In genomic region chr18:77448046-77448445, GRCh38 we compare ENCODE assay signal across 6 cellular contexts.
"Had no signal": no experiment of that assay in that cellular context is flagged by ENCODE, and none has a peak within 500 bp of the region (broad histone marks: within the 10 kb centered on the region; RNA-seq: fewer than 3 reads in every experiment).

No MANE protein-coding gene starts in this region.

- H3K4me3 Mint-ChIP-seq: H9 had no signal

- H3K9me3 Mint-ChIP-seq: H9 had no signal

- ATAC-seq: K562 had no signal

- H3K4me3 ChIP-seq: K562 had no signal

- DNase-seq: GOT3, H9, HCEC 1CT, IMR-90, KG1 had no signal
